In the genomic region with DNA sequence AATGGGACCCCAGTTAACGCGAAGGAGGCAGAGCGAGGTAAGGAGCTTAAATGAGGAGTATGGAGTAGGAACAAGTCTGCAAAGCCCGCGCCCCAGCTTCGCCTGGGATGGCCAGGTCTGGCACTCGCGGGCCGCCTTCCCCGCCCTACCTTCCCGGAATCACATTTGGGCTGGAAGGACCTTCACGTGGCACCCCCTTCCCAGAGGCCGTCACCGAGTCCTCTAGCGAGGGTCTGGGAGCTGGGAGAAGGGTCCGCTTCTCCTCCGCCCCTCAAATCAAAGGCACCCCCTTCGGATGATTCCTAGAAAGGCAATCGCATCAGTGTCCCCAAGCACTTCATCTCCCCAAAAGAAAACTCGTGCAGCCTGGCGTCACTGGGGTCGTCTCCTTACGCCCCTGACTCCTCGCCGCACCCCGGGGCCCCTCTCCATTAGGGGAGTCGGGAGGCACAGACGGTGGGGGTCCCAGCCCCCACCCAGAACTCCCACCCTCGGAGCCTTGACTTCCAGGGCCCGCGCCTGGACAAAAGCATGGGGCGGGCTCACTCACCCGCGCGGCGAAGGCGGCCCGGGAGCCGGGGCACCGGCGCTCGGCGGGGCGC, we compare ENCODE assay signal across 8 cellular contexts. TPM values are rescaled to one million over a fixed set of nuclear protein-coding genes. Genes with fewer than 3 reads are reported as not detected.
A peak's percentile ranks its signal among the peaks of the same experiment; 100 is the strongest.
DNase-seq lines count a peak whose midpoint lies in the region; ATAC-seq lines count a peak whose summit lies in the region.

No MANE protein-coding gene starts in this region.

- H3K27ac ChIP-seq in effector memory CD4-positive, alpha-beta T cell (ENCODE audit: insufficient read depth, low read length, poor library complexity, severe bottlenecking), result no peak overlapping the region

- DNase-seq in DMS 273 (lab: John Stamatoyannopoulos, UW; ENCODE audit: unreplicated experiment), result peak; percentile 39
- DNase-seq in DMS 273 treated with DMSO at 0.1 percent for 48 hours (lab: John Stamatoyannopoulos, UW), result no peak
- peak; percentile 46 for DNase-seq in iPS-NIHi11 (ENCODE audit: low spot score)
- no peak for DNase-seq in stimulated activated naive B cell treated with anti-CD40 and anti-IgM and Interleukin-4, amounts not matched to agents 10 μg/mL and 1 μg/mL and 100 μg/mL, for 72 hours
- DNase-seq in NCI-H2107 (lab: John Stamatoyannopoulos, UW), result no peak
- no peak for DNase-seq in effector memory CD4-positive, alpha-beta T cell
- no peak for DNase-seq in NCI-H2107 treated with DMSO at 0.1 percent for 48 hours (lab: John Stamatoyannopoulos, UW; ENCODE audit: unreplicated experiment)

- H3K36me3 Mint-ChIP-seq in activated T-helper 17 cell treated with anti-CD3 and anti-CD28 coated beads, Interleukin-2, amount 50 U/mL, for 72 hours (ENCODE audit: low read depth), result no peaks in the 10 kb centered on the region
- no peaks in the 10 kb centered on the region for H3K36me3 Mint-ChIP-seq in stimulated activated naive B cell treated with anti-CD40 and anti-IgM and Interleukin-4, amounts not matched to agents 10 μg/mL and 1 μg/mL and 100 μg/mL, for 72 hours

- no peaks in the 10 kb centered on the region for H3K36me3 ChIP-seq in effector memory CD4-positive, alpha-beta T cell (ENCODE audit: control insufficient read depth, insufficient read depth, low read length)

- H3K4me3 ChIP-seq in effector memory CD4-positive, alpha-beta T cell (ENCODE audit: insufficient read depth, low read depth, low read length, poor library complexity, severe bottlenecking), result no peak overlapping the region

- peaks cover 16% of the 10 kb centered on the region for H3K27me3 ChIP-seq in effector memory CD4-positive, alpha-beta T cell (replicated peaks; ENCODE audit: control insufficient read depth, insufficient read depth, low read length, poor library complexity, severe bottlenecking)

- H3K9me3 Mint-ChIP-seq in activated T-helper 17 cell treated with anti-CD3 and anti-CD28 coated beads, Interleukin-2, amount 50 U/mL, for 72 hours, result no peaks in the 10 kb centered on the region
- H3K9me3 Mint-ChIP-seq in stimulated activated naive B cell treated with anti-CD40 and anti-IgM and Interleukin-4, amounts not matched to agents 10 μg/mL and 1 μg/mL and 100 μg/mL, for 72 hours, result peaks cover under 1 to 1% of the 10 kb centered on the region in 2 donors

- H3K27ac Mint-ChIP-seq in activated T-helper 17 cell treated with anti-CD3 and anti-CD28 coated beads, Interleukin-2, amount 50 U/mL, for 72 hours, result no peak overlapping the region
- H3K27ac Mint-ChIP-seq in stimulated activated naive B cell treated with anti-CD40 and anti-IgM and Interleukin-4, amounts not matched to agents 10 μg/mL and 1 μg/mL and 100 μg/mL, for 72 hours, result no peak overlapping the region

- no peaks in the 10 kb centered on the region for H3K4me1 Mint-ChIP-seq in activated T-helper 17 cell treated with anti-CD3 and anti-CD28 coated beads, Interleukin-2, amount 50 U/mL, for 72 hours
- peaks cover 7 to 22% of the 10 kb centered on the region in 2 donors for H3K4me1 Mint-ChIP-seq in stimulated activated naive B cell treated with anti-CD40 and anti-IgM and Interleukin-4, amounts not matched to agents 10 μg/mL and 1 μg/mL and 100 μg/mL, for 72 hours

- no peak for ATAC-seq in activated T-helper 17 cell treated with anti-CD3 and anti-CD28 coated beads, Interleukin-2, amount 50 U/mL, for 72 hours (replicated peaks)
- ATAC-seq in stimulated activated naive B cell treated with anti-CD40 and anti-IgM and Interleukin-4, amounts not matched to agents 10 μg/mL and 1 μg/mL and 100 μg/mL, for 72 hours (replicated peaks), result no peak

- H3K27me3 Mint-ChIP-seq in activated T-helper 17 cell treated with anti-CD3 and anti-CD28 coated beads, Interleukin-2, amount 50 U/mL, for 72 hours, result peaks cover 56% of the 10 kb centered on the region
- H3K27me3 Mint-ChIP-seq in stimulated activated naive B cell treated with anti-CD40 and anti-IgM and Interleukin-4, amounts not matched to agents 10 μg/mL and 1 μg/mL and 100 μg/mL, for 72 hours, result peaks cover 27 to 31% of the 10 kb centered on the region in 2 donors

- H3K4me3 Mint-ChIP-seq in activated T-helper 17 cell treated with anti-CD3 and anti-CD28 coated beads, Interleukin-2, amount 50 U/mL, for 72 hours, result peak overlapping the region; percentile 60
- peak overlapping the region; percentile 44 to 76 for H3K4me3 Mint-ChIP-seq in stimulated activated naive B cell treated with anti-CD40 and anti-IgM and Interleukin-4, amounts not matched to agents 10 μg/mL and 1 μg/mL and 100 μg/mL, for 72 hours

- no peaks in the 10 kb centered on the region for H3K9me3 ChIP-seq in effector memory CD4-positive, alpha-beta T cell (ENCODE audit: control insufficient read depth, low read length)

- peaks cover 6% of the 10 kb centered on the region for H3K4me1 ChIP-seq in effector memory CD4-positive, alpha-beta T cell (ENCODE audit: control insufficient read depth, insufficient read depth, low read length, poor library complexity, severe bottlenecking)

RNA-seq across cellular contexts. Expression of a gene that starts 0.4 kb away (rescaled TPM):
- under 1 TPM in 1 of 2 donors, not detected in 1; 0.17 TPM for total RNA-seq in activated T-helper 17 cell treated with anti-CD3 and anti-CD28 coated beads, Interleukin-2, amount 50 U/mL, for 72 hours

Comparison
In these comparisons a context has a peak if more than half of its experiments do, and no peak if none do; other contexts are left out.
1. DNase-seq: peak in DMS 273 (single experiment) and iPS-NIHi11 (single experiment); none in DMS 273 treated with DMSO at 0.1 percent for 48 hours (single experiment), stimulated activated naive B cell treated with anti-CD40 and anti-IgM and Interleukin-4, amounts not matched to agents 10 μg/mL and 1 μg/mL and 100 μg/mL, for 72 hours (single experiment), NCI-H2107 (single experiment), effector memory CD4-positive, alpha-beta T cell (0 of 3) and NCI-H2107 treated with DMSO at 0.1 percent for 48 hours (single experiment).